Comparison of ENCODE assay signal across 32 cellular contexts in genomic region chr7:121101621-121102020, GRCh38.
"Had no signal": no experiment of that assay in that cellular context is flagged by ENCODE, and none has a peak within 500 bp of the region (broad histone marks: within the 10 kb centered on the region; RNA-seq: fewer than 3 reads in every experiment).

No MANE protein-coding gene starts in this region.

- H3K4me3 ChIP-seq: adrenal gland, body of pancreas, breast epithelium had no signal

- H3K27me3 ChIP-seq: adrenal gland, body of pancreas, breast epithelium had no signal

- H3K27ac ChIP-seq: adrenal gland, body of pancreas, RWPE1, VCaP had no signal

- H3K4me3 Mint-ChIP-seq: activated CD8-positive, alpha-beta T cell treated with anti-CD3 and anti-CD28 coated beads, Interleukin-2, amount 10 ng/mL, durations not matched to agents 7 days and 5 days; activated naive CD4-positive, alpha-beta T cell treated with anti-CD3 and anti-CD28 coated beads for 36 hours; activated T-cell treated with anti-CD3 and anti-CD28 coated beads, Interleukin-2, amount 50 U/mL, for 24 hours had no signal

- H3K36me3 Mint-ChIP-seq: activated naive CD4-positive, alpha-beta T cell treated with anti-CD3 and anti-CD28 coated beads, Interleukin-2, amount 50 U/mL, for 72 hours had no signal

- ATAC-seq: activated CD8-positive, alpha-beta T cell treated with anti-CD3 and anti-CD28 coated beads, Interleukin-2, amount 10 ng/mL, durations not matched to agents 7 days and 5 days; activated naive CD4-positive, alpha-beta T cell treated with anti-CD3 and anti-CD28 coated beads, Interleukin-2, amount 50 U/mL, for 72 hours; body of pancreas had no signal

- H3K27me3 Mint-ChIP-seq: activated T-cell treated with anti-CD3 and anti-CD28 coated beads, Interleukin-2, amount 50 U/mL, for 24 hours had no signal

- H3K9me3 Mint-ChIP-seq: activated naive CD4-positive, alpha-beta T cell treated with anti-CD3 and anti-CD28 coated beads for 36 hours; activated naive CD4-positive, alpha-beta T cell treated with anti-CD3 and anti-CD28 coated beads, Interleukin-2, amount 50 U/mL, for 72 hours; activated T-cell treated with anti-CD3 and anti-CD28 coated beads, Interleukin-2, amount 50 U/mL, for 24 hours; activated T-helper 2 cell treated with anti-CD3 and anti-CD28 coated beads, Interferon-gamma antibody, Interleukin-2, Interleukin-4, amounts not matched to agents 10 μg/mL and 5 μg/mL and 100 μg/mL, durations not matched to agents 14 hours and 24 hours and 36 hours had no signal

- H3K27ac Mint-ChIP-seq: activated CD8-positive, alpha-beta T cell treated with anti-CD3 and anti-CD28 coated beads, Interleukin-2, amount 10 ng/mL, durations not matched to agents 7 days and 5 days; activated naive CD4-positive, alpha-beta T cell treated with anti-CD3 and anti-CD28 coated beads for 36 hours; activated naive CD4-positive, alpha-beta T cell treated with anti-CD3 and anti-CD28 coated beads, Interleukin-2, amount 50 U/mL, for 72 hours; activated T-cell treated with anti-CD3 and anti-CD28 coated beads, Interleukin-2, amount 50 U/mL, for 24 hours; activated T-helper 2 cell treated with anti-CD3 and anti-CD28 coated beads, Interferon-gamma antibody, Interleukin-2, Interleukin-4, amounts not matched to agents 10 μg/mL and 5 μg/mL and 100 μg/mL, durations not matched to agents 14 hours and 24 hours and 36 hours had no signal

- H3K4me1 ChIP-seq: adrenal gland, body of pancreas, breast epithelium had no signal

- DNase-seq: activated CD4-positive, alpha-beta T cell treated with anti-CD3 and anti-CD28 coated beads for 1 hour; activated CD4-positive, alpha-beta T cell treated with anti-CD3 and anti-CD28 coated beads for 48 hours; activated CD4-positive, alpha-beta T cell treated with anti-CD3 and anti-CD28 coated beads, Interleukin-2, amount 50 U/mL, for 4 hours; activated CD4-positive, CD25-positive, alpha-beta regulatory T cell; activated CD8-positive, alpha-beta T cell treated with anti-CD3 and anti-CD28 coated beads, Interleukin-2, amount 10 ng/mL, durations not matched to agents 7 days and 5 days; activated gamma-delta T cell treated with Interleukin-2 at 50 U/mL for 16 hours; activated naive CD4-positive, alpha-beta T cell treated with anti-CD3 and anti-CD28 coated beads for 36 hours; activated T-cell treated with anti-CD3 and anti-CD28 coated beads, Interleukin-2, amount 50 U/mL, for 24 hours; adrenal gland; body of pancreas; NCI-H1092 treated with DMSO at 0.1 percent for 48 hours; NCI-H1417; NCI-H146; NCI-H187; NCI-H2029 treated with DMSO at 0.1 percent for 48 hours; NCI-H2107; NCI-H226; NCI-H446 treated with DMSO at 0.1 percent for 48 hours; NCI-H524; NCI-H69; NK-92 treated with Interleukin-12 subunit alpha and Interleukin-12 subunit beta, amount 100 ng/mL, for 24 hours; PC-3; Right ventricle myocardium superior; SW 1271; T-helper 1 cell; T-helper 2 cell; T-helper 9 cell had no signal

- H3K36me3 ChIP-seq: breast epithelium had no signal

- H3K9me3 ChIP-seq: adrenal gland, body of pancreas, breast epithelium had no signal
